In the genomic region with DNA sequence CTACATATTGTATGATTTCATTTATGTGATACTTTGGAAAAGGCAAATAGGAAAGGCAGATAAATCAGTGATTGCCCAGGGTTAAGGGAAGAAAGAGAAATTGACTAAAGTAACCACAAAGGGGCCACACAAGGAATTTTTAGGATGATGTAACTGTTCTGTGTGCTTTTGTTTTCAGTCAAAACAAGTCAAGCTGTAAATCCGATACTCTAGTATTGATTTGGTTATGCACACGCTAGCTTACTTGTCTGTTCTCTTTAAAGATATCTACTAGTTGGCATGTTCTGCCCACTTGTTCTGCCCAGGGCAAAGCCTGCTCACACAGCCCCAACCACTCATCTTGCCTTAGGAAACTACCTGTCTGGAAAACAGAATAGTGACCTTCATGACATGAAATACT, we compare ENCODE assay signal across 1 cellular context.
TF ChIP-seq lines count a peak whose summit lies in the region.

No MANE protein-coding gene starts in this region.

TF ChIP-seq in HepG2, 621 proteins besides CTCF, POLR2A, EP300 and RAD21 (continued from another document):
- no peak for TF ChIP-seq SOX13 (IDR thresholded peaks at IDR 0.05)
- TF ChIP-seq SOX13 (CRISPR knock-in tag; conservative IDR thresholded peaks at IDR 0.05 in 1 of 2, IDR thresholded peaks at IDR 0.05 in 1 of 2), result peak in 1 of 2 experiments; percentile 63; a peak in 2 of 4 replicates
- TF ChIP-seq, protein P1, sequence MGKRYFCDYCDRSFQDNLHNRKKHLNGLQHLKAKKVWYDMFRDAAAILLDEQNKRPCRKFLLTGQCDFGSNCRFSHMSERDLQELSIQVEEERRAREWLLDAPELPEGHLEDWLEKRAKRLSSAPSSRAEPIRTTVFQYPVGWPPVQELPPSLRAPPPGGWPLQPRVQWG (CRISPR knock-in tag; IDR thresholded peaks at IDR 0.05; ENCODE audit: borderline replicate concordance, low read depth), result no peak
- TF ChIP-seq, protein P2, sequence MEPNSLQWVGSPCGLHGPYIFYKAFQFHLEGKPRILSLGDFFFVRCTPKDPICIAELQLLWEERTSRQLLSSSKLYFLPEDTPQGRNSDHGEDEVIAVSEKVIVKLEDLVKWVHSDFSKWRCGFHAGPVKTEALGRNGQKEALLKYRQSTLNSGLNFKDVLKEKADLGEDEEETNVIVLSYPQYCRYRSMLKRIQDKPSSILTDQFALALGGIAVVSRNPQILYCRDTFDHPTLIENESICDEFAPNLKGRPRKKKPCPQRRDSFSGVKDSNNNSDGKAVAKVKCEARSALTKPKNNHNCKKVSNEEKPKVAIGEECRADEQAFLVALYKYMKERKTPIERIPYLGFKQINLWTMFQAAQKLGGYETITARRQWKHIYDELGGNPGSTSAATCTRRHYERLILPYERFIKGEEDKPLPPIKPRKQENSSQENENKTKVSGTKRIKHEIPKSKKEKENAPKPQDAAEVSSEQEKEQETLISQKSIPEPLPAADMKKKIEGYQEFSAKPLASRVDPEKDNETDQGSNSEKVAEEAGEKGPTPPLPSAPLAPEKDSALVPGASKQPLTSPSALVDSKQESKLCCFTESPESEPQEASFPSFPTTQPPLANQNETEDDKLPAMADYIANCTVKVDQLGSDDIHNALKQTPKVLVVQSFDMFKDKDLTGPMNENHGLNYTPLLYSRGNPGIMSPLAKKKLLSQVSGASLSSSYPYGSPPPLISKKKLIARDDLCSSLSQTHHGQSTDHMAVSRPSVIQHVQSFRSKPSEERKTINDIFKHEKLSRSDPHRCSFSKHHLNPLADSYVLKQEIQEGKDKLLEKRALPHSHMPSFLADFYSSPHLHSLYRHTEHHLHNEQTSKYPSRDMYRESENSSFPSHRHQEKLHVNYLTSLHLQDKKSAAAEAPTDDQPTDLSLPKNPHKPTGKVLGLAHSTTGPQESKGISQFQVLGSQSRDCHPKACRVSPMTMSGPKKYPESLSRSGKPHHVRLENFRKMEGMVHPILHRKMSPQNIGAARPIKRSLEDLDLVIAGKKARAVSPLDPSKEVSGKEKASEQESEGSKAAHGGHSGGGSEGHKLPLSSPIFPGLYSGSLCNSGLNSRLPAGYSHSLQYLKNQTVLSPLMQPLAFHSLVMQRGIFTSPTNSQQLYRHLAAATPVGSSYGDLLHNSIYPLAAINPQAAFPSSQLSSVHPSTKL (CRISPR knock-in tag; IDR thresholded peaks at IDR 0.05), result peak; percentile 51; the same call in 1 of the 2 replicates
- TF ChIP-seq MED1 (CRISPR knock-in tag; IDR thresholded peaks at IDR 0.05), result no peak
- TF ChIP-seq, protein P3, sequence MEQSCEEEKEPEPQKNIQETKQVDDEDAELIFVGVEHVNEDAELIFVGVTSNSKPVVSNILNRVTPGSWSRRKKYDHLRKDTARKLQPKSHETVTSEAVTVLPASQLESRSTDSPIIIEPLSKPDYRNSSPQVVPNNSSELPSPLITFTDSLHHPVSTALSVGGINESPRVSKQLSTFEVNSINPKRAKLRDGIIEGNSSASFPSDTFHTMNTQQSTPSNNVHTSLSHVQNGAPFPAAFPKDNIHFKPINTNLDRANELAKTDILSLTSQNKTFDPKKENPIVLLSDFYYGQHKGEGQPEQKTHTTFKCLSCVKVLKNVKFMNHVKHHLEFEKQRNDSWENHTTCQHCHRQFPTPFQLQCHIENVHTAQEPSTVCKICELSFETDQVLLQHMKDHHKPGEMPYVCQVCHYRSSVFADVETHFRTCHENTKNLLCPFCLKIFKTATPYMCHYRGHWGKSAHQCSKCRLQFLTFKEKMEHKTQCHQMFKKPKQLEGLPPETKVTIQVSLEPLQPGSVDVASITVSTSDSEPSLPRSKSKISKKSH (CRISPR knock-in tag; IDR thresholded peaks at IDR 0.05; ENCODE audit: borderline replicate concordance), result no peak
- TF ChIP-seq ZC3H4 (CRISPR knock-in tag; IDR thresholded peaks at IDR 0.05; ENCODE audit: borderline replicate concordance), result no peak
- no peak for TF ChIP-seq TAF15 (IDR thresholded peaks at IDR 0.05; ENCODE audit: low read depth, low read length, poor library complexity, severe bottlenecking)
- TF ChIP-seq SP5 (CRISPR knock-in tag; IDR thresholded peaks at IDR 0.05; ENCODE audit: borderline replicate concordance, low read depth), result no peak
- no peak for TF ChIP-seq ADNP (CRISPR knock-in tag; IDR thresholded peaks at IDR 0.05)
- TF ChIP-seq KAT2B (IDR thresholded peaks at IDR 0.05; ENCODE audit: borderline replicate concordance, low read depth, low read length), result peak; percentile 54; the same call in 1 of the 2 replicates
- TF ChIP-seq ATF7 (IDR thresholded peaks at IDR 0.05), result no peak
- no peak for TF ChIP-seq ATF7 (CRISPR knock-in tag; IDR thresholded peaks at IDR 0.05)
- TF ChIP-seq KDM4B (CRISPR knock-in tag; IDR thresholded peaks at IDR 0.05), result no peak
- TF ChIP-seq, protein P4, sequence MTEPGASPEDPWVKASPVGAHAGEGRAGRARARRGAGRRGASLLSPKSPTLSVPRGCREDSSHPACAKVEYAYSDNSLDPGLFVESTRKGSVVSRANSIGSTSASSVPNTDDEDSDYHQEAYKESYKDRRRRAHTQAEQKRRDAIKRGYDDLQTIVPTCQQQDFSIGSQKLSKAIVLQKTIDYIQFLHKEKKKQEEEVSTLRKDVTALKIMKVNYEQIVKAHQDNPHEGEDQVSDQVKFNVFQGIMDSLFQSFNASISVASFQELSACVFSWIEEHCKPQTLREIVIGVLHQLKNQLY (CRISPR knock-in tag; IDR thresholded peaks at IDR 0.05), result no peak
